10 cellular contexts compared by ENCODE assay signal in the genomic region with DNA sequence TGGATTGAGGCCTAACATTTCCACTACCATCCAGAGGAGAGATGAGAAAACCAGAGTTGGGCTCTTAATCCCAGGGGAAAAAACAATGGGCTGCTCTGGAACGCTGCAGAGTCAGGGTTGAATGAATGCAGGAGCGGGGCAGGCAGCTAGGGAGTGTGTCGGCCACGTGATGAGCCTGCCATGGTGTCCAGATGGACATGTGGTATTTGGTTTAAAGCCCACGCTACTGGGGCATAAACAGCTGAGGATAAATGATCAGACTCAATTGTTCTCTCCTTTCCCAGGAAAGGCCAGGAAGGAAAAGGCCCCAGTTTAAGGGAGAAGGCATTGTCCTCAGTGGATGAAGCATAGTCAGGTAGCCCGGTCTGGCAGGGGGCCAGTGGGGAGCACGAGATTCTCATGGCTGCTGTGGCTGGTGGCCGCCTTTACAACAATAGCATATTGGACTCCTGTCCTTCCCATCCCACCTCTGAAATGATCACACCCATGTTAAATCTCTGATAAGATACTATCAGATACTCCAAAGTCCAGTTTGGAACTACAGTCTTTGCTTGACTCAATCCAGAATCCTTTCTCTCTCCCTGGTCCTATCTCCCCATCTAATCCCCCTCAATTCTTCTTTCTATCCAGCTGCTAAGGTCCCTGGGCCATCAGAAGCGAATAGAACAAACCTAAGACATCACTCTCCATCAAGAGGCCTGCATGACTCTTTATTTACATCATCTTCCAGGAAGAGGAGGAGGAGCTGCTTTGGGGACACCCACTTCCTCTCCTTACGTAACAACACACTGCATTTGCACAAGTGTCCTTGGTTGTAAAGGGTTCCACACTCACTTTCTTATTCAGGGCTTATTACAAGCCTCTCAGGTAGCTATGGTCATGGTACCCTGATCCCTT. TPM values are rescaled to one million over a fixed set of nuclear protein-coding genes. Genes with fewer than 3 reads are reported as not detected.
DNase-seq lines count a peak whose midpoint lies in the region; ATAC-seq, FAIRE-seq and TF ChIP-seq lines count a peak whose summit lies in the region.
"Had no signal": no experiment of that assay in that cellular context is flagged by ENCODE, and none has a peak within 500 bp of the region (broad histone marks: within the 10 kb centered on the region; RNA-seq: fewer than 3 reads in every experiment).

No MANE protein-coding gene starts in this region.

- no peak for FAIRE-seq in pancreas (lab: Jason Lieb, UNC)
- FAIRE-seq: G401.6 had no signal

- H3K27me3 ChIP-seq in pancreas = no peaks in the 10 kb centered on the region

- H3K36me3 ChIP-seq in pancreas = no peaks in the 10 kb centered on the region

- H3K4me1 ChIP-seq in pancreas = peaks cover 10 to 12% (median 12%) of the 10 kb centered on the region in 3 donors

- intact Hi-C loops in Right ventricle myocardium inferior (cut with DNase I) = loop anchor here (2.0 kb wide), 1 partner anchor 27 kb away; no protein-coding TSS in a partner anchor
- intact Hi-C loops in cardiac septum (cut with DNase I) = no loop called here
- intact Hi-C loops in activated CD4-positive, alpha-beta memory T cell treated with anti-CD3 and anti-CD28 coated beads for 36 hours (cut with micrococcal nuclease) = loop anchor here (2.0 kb wide), 1 partner anchor 27 kb away; no protein-coding TSS in a partner anchor
- intact Hi-C loops in pancreas (cut with DNase I) = no loop called here

- POLR2A ChIA-PET in activated CD4-positive, alpha-beta memory T cell treated with anti-CD3 and anti-CD28 coated beads for 36 hours (lab: Charles Lee) = interaction anchor here (1.3 kb wide), 1 partner anchor 30 kb away, joined by 3 read pairs; no protein-coding TSS in a partner anchor

- H3K9me3 Mint-ChIP-seq in activated CD4-positive, alpha-beta memory T cell treated with anti-CD3 and anti-CD28 coated beads for 36 hours = no peaks in the 10 kb centered on the region
- H3K9me3 Mint-ChIP-seq in mesothelial cell of epicardium (no peaks in the 10 kb centered on the region), glutamatergic neuron (ENCODE audit: unreplicated experiment) (no peaks in the 10 kb centered on the region)

- no peaks in the 10 kb centered on the region for H3K9me3 ChIP-seq in pancreas

- no peak for TF ChIP-seq CTCF in mesothelial cell of epicardium (IDR thresholded peaks at IDR 0.05; ENCODE audit: unreplicated experiment)
- TF ChIP-seq CTCF in pancreas (IDR thresholded peaks at IDR 0.05) = no peak
- TF ChIP-seq CTCF in glutamatergic neuron (IDR thresholded peaks at IDR 0.05; ENCODE audit: partially characterized antibody, unreplicated experiment) = no peak

- H3K4me3 Mint-ChIP-seq in activated CD4-positive, alpha-beta memory T cell treated with anti-CD3 and anti-CD28 coated beads for 36 hours = no peak overlapping the region
- H3K4me3 Mint-ChIP-seq in mesothelial cell of epicardium = no peak overlapping the region
- no peak overlapping the region for H3K4me3 Mint-ChIP-seq in glutamatergic neuron (ENCODE audit: unreplicated experiment)

- no peak overlapping the region for H3K4me3 ChIP-seq in pancreas

- no peaks in the 10 kb centered on the region for H3K36me3 Mint-ChIP-seq in activated CD4-positive, alpha-beta memory T cell treated with anti-CD3 and anti-CD28 coated beads for 36 hours
- H3K36me3 Mint-ChIP-seq in mesothelial cell of epicardium (no peaks in the 10 kb centered on the region), glutamatergic neuron (ENCODE audit: unreplicated experiment) (no peaks in the 10 kb centered on the region)

- H3K27ac ChIP-seq in pancreas = no peak overlapping the region

- peak; percentile 41 for ATAC-seq in Right ventricle myocardium inferior
- ATAC-seq in pancreas = no peak

- H3K27me3 Mint-ChIP-seq in activated CD4-positive, alpha-beta memory T cell treated with anti-CD3 and anti-CD28 coated beads for 36 hours = no peaks in the 10 kb centered on the region
- peaks cover 13% of the 10 kb centered on the region for H3K27me3 Mint-ChIP-seq in mesothelial cell of epicardium (ENCODE audit: low read depth)
- H3K27me3 Mint-ChIP-seq in glutamatergic neuron (ENCODE audit: unreplicated experiment) = peaks cover 5% of the 10 kb centered on the region

- 83% methylated on average over 10 of the region's 10 CpGs for WGBS in pancreas, 2 donors

- peaks cover 29% of the 10 kb centered on the region for H3K4me1 Mint-ChIP-seq in activated CD4-positive, alpha-beta memory T cell treated with anti-CD3 and anti-CD28 coated beads for 36 hours (ENCODE audit: low read depth)
- H3K4me1 Mint-ChIP-seq in mesothelial cell of epicardium (no peaks in the 10 kb centered on the region), glutamatergic neuron (ENCODE audit: low read depth, unreplicated experiment) (peaks cover 26% of the 10 kb centered on the region)

- H3K27ac Mint-ChIP-seq in activated CD4-positive, alpha-beta memory T cell treated with anti-CD3 and anti-CD28 coated beads for 36 hours = peak overlapping the region; percentile 55
- H3K27ac Mint-ChIP-seq in mesothelial cell of epicardium (no peak overlapping the region), glutamatergic neuron (ENCODE audit: unreplicated experiment) (no peak overlapping the region)

- DNase-seq in Right ventricle myocardium inferior (ENCODE audit: missing footprints) (peak; percentile 77), cardiac septum (ENCODE audit: low spot score) (no peak), islet precursor cell (peak; percentile 46), mesothelial cell of epicardium (ENCODE audit: low spot score in 2 of 2, unreplicated experiment in 2 of 2) (no peak), HuH-7 (ENCODE audit: low spot score) (no peak), pancreas (no peak), glutamatergic neuron (no peak)
- DNase-seq in activated CD4-positive, alpha-beta memory T cell treated with anti-CD3 and anti-CD28 coated beads for 36 hours = peak; percentile 42

- CTCF ChIA-PET in activated CD4-positive, alpha-beta memory T cell treated with anti-CD3 and anti-CD28 coated beads for 36 hours (lab: Charles Lee) = interaction anchor here (1.7 to 1.9 kb wide), 2 partner anchors 27 to 133 kb away, joined by 5 to 6 read pairs; no protein-coding TSS in a partner anchor

RNA-seq across cellular contexts. Expression of a gene that starts 20.4 kb away (rescaled TPM):
- 13.4 TPM for total RNA-seq in Right ventricle myocardium inferior
- total RNA-seq in cardiac septum = 3.7 TPM
- total RNA-seq in activated CD4-positive, alpha-beta memory T cell treated with anti-CD3 and anti-CD28 coated beads for 36 hours = not detected
- not detected in 3 replicates for total RNA-seq in mesothelial cell of epicardium
- 10 to 100 TPM in 5 of 6 donors, 1 to 10 TPM in 1; 7.5 to 22.5 (median 18.5) TPM for total RNA-seq in pancreas
- polyA plus RNA-seq in pancreas = 10 to 100 TPM; 32.0 to 75.7 TPM
- 0.98 TPM for total RNA-seq in glutamatergic neuron (ENCODE audit: unreplicated experiment)
- total RNA-seq: activated CD8-positive, alpha-beta memory T cell treated with anti-CD3 and anti-CD28 coated beads for 36 hours had no signal

Comparison
In these comparisons a context has a peak if more than half of its experiments do, and no peak if none do; other contexts are left out.
1. DNase-seq: peak in Right ventricle myocardium inferior (single experiment), activated CD4-positive, alpha-beta memory T cell treated with anti-CD3 and anti-CD28 coated beads for 36 hours (single experiment) and islet precursor cell (single experiment); none in cardiac septum (single experiment), mesothelial cell of epicardium (0 of 2), HuH-7 (single experiment), pancreas (0 of 6) and glutamatergic neuron (single experiment).
2. intact Hi-C loops: an anchor here in Right ventricle myocardium inferior (2.0 kb wide) and activated CD4-positive, alpha-beta memory T cell treated with anti-CD3 and anti-CD28 coated beads for 36 hours (2.0 kb wide); none called in cardiac septum and pancreas.